25 cellular contexts compared by ENCODE assay signal in genomic region chr4:77310931-77311330, GRCh38.
DNase-seq lines count a peak whose midpoint lies in the region; ATAC-seq and TF ChIP-seq lines count a peak whose summit lies in the region.
"Had no signal": no experiment of that assay in that cellular context is flagged by ENCODE, and none has a peak within 500 bp of the region (broad histone marks: within the 10 kb centered on the region; RNA-seq: fewer than 3 reads in every experiment).

No MANE protein-coding gene starts in this region.

- H3K9me3 ChIP-seq in adipocyte (ENCODE audit: control insufficient read depth, low read length), result no peaks in the 10 kb centered on the region
- H3K9me3 ChIP-seq: lower lobe of right lung, suprapubic skin had no signal

- DNase-seq in EL (peak; percentile 20), adipocyte (ENCODE audit: low read depth) (peak; percentile 3), inferior parietal cortex (ENCODE audit: extremely low spot score) (peak; percentile 13), retinal pigment epithelial cell (ENCODE audit: low read depth) (peak; percentile 23), DMS79 treated with DMSO at 0.1 percent for 48 hours (lab: John Stamatoyannopoulos, UW) (no peak), OCI-M1 (lab: John Stamatoyannopoulos, UW) (no peak)
- DNase-seq in activated CD4-positive, alpha-beta T cell treated with anti-CD3 and anti-CD28 coated beads for 1 hour, result no peak
- DNase-seq: activated CD4-positive, alpha-beta memory T cell treated with anti-CD3 and anti-CD28 coated beads for 36 hours; COR-L47; effector CD4-positive, alpha-beta T cell; erythroblast; hippocampal formation; immature natural killer cell; KG1; lower lobe of right lung; NCI-H1436; NCI-H2107; NCI-H510A; PC-9; SIG-M5; stimulated activated CD4-positive, alpha-beta T cell treated with anti-CD3 and anti-CD28 coated beads, Interleukin-2, amount 100 ng/mL, for 48 hours had no signal

- no peaks in the 10 kb centered on the region for H3K36me3 ChIP-seq in adipocyte (ENCODE audit: control insufficient read depth, insufficient read depth, low read length, severe bottlenecking)
- H3K36me3 ChIP-seq: BLaER1 treated with 17β-estradiol and CSF1 and Interleukin-3, amounts not matched to agents 10 nM and 100 nM; lower lobe of right lung; suprapubic skin had no signal

- ATAC-seq in GM21515 (IDR thresholded peaks at IDR 0.05; ENCODE audit: unreplicated experiment), result no peak
- ATAC-seq: stimulated activated effector memory CD8-positive, alpha-beta T cell treated with anti-CD3 and anti-CD28 coated beads, Interleukin-12 subunit alpha, Interleukin-12 subunit beta, amount 100 ng/mL, for 72 hours had no signal

- no peak for TF ChIP-seq CTCF in retinal pigment epithelial cell (conservative IDR thresholded peaks at IDR 0.05; ENCODE audit: low read depth, low read length)

- H3K27me3 ChIP-seq in adipocyte (replicated peaks; ENCODE audit: control insufficient read depth, insufficient read depth, low read length), result peaks cover 28% of the 10 kb centered on the region
- H3K27me3 ChIP-seq: BLaER1 treated with 17β-estradiol and CSF1 and Interleukin-3, amounts not matched to agents 10 nM and 100 nM; suprapubic skin had no signal

- peaks cover 10% of the 10 kb centered on the region for H3K4me1 ChIP-seq in adipocyte (ENCODE audit: control insufficient read depth, insufficient read depth, low read length)
- H3K4me1 ChIP-seq: BLaER1 treated with 17β-estradiol and CSF1 and Interleukin-3, amounts not matched to agents 10 nM and 100 nM; lower lobe of right lung; suprapubic skin had no signal

- H3K9ac ChIP-seq in adipocyte (ENCODE audit: low read length), result no peak overlapping the region
- H3K9ac ChIP-seq: BLaER1 treated with 17β-estradiol and CSF1 and Interleukin-3, amounts not matched to agents 10 nM and 100 nM had no signal

- no peak overlapping the region for H3K4me3 ChIP-seq in adipocyte (ENCODE audit: low read length)
- H3K4me3 ChIP-seq in retinal pigment epithelial cell (ENCODE audit: low read length), result no peak overlapping the region
- H3K4me3 ChIP-seq: BLaER1 treated with 17β-estradiol and CSF1 and Interleukin-3, amounts not matched to agents 10 nM and 100 nM; lower lobe of right lung; PC-9; suprapubic skin had no signal

Comparison
In these comparisons a context has a peak if more than half of its experiments do, and no peak if none do; other contexts are left out.
1. DNase-seq: peak in EL (single experiment), adipocyte (single experiment), inferior parietal cortex (single experiment) and retinal pigment epithelial cell (single experiment); none in DMS79 treated with DMSO at 0.1 percent for 48 hours (single experiment), activated CD4-positive, alpha-beta T cell treated with anti-CD3 and anti-CD28 coated beads for 1 hour (single experiment) and OCI-M1 (single experiment).